ENCODE assay signal across 8 cellular contexts in the genomic region with DNA sequence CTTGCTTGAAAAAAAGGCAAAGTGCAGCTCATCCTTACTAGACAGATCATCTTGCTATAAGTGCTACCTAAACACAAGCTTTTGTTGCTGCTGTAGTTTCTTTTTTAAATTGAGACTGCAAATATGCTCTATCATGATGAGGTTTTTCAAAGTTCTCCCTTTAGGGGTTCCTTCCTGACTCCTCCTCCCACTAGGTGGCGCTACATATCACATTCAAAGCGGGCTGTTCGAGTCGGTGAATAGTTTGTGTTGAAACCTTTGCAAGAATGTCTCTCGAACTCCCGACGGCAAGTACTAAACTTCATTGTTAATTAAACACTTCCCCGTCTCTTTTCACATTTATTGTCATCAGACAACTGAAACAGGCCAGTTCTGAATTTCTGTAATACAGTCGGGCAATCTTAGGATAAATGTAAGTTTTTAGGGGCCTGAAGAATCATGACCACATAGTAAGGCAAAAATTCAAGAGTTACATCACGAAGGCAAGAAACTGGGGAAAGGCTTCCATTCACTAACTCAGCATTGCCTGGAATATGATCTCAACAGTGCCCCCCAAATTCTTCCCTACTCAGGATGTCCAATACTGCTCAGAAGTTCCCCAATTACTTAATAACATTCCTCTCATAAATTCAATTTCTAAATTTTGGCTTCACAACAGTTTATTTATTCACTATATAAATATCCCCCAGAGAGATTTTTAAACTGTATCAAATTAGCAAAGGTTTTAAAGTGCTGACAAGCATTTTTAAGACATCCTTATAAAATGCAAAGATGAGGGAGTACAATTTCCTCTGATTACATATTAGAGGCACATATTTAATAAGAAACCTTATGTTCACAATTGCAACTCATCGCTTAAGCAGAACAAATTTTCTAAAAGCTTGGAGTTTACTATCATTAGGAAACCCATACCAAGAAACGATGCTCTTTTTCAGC. TPM values are rescaled to one million over a fixed set of nuclear protein-coding genes. Genes with fewer than 3 reads are reported as not detected.
DNase-seq lines count a peak whose midpoint lies in the region; ATAC-seq and TF ChIP-seq lines count a peak whose summit lies in the region.

No MANE protein-coding gene starts in this region.

- intact Hi-C loops in left lung (cut with DNase I) (no loop called here), posterior vena cava (cut with DNase I) (loop anchor here (5.0 to 10.0 kb wide), 3 partner anchors 700 to 1330 kb away; a partner anchor contains a TSS)

- no peaks in the 10 kb centered on the region for H3K9me3 ChIP-seq in left lung

- H3K27ac ChIP-seq in left lung, result peak overlapping the region in 1 of 2 donors; percentile 49

- DNase-seq in AG20443 (ENCODE audit: low spot score) (peak; percentile 59), NCI-H2171 (lab: John Stamatoyannopoulos, UW) (peak; percentile 19), cerebellar cortex (ENCODE audit: low spot score) (peak; percentile 73), left lung (peak in 1 of 2 donors; percentile 59), posterior vena cava (ENCODE audit: low spot score) (no peak)
- DNase-seq in activated CD4-positive, alpha-beta T cell treated with anti-CD3 and anti-CD28 coated beads for 24 hours (ENCODE audit: low read depth in 2 of 2), result peak; percentile 68 to 85
- peak; percentile 58 to 65 (median 63) for DNase-seq in stimulated activated CD4-positive, alpha-beta T cell treated with anti-CD3 and anti-CD28 coated beads, TNF-alpha, amount 100 ng/mL, for 1 hour (ENCODE audit: low read depth in 3 of 3, low spot score in 1 of 3)

- H3K4me1 ChIP-seq in left lung, result peaks cover 0 to 6% of the 10 kb centered on the region in 2 donors

- no peak overlapping the region for H3K4me3 ChIP-seq in left lung

- ATAC-seq in GM21367 (IDR thresholded peaks at IDR 0.05; ENCODE audit: unreplicated experiment), result peak; percentile 60
- peak; percentile 88 for ATAC-seq in left lung

- peak; percentile 87 for TF ChIP-seq CTCF in left lung (IDR thresholded peaks at IDR 0.05)

- no peaks in the 10 kb centered on the region for H3K36me3 ChIP-seq in left lung

- peaks cover 10 to 42% of the 10 kb centered on the region in 2 donors for H3K27me3 ChIP-seq in left lung

RNA-seq across cellular contexts. Expression of a gene that starts 6.7 kb away (rescaled TPM):
- total RNA-seq in left lung, result 1 to 10 TPM; 2.7 to 4.7 TPM
- under 1 TPM; 0.24 to 0.28 TPM for total RNA-seq in posterior vena cava

Comparison
In these comparisons a context has a peak if more than half of its experiments do, and no peak if none do; other contexts are left out.
1. intact Hi-C loops: an anchor here in posterior vena cava (5.0 to 10.0 kb wide); none called in left lung.